ENCODE assay signal across 29 cellular contexts in the genomic region with DNA sequence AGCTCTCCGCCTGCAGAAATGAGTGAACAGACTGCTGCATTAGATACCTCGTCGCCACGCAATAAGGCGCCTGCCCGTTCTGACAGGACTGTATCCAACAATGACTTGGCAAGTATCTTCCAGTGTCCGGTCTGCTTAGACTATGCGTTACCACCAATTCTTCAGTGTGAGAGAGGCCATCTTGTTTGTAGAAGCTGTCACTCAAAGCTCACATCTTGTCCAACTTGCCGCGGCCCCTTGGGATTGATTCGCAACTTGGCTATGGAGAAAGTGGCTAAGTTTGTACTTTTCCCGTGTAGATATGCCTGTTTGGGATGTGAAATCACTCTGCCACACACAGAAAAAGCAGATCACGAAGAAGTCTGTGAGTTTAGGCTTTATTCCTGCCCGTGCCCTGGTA.
"Had no signal": no experiment of that assay in that cellular context is flagged by ENCODE, and none has a peak within 500 bp of the region (broad histone marks: within the 10 kb centered on the region; RNA-seq: fewer than 3 reads in every experiment).

No MANE protein-coding gene starts in this region.

- H3K9me3 Mint-ChIP-seq: dendritic cell treated with granulocyte-macrophage colony-stimulating factor and Interleukin-4, amounts not matched to agents 40 ng/mL and 50 ng/mL, for 4 days; effector memory CD8-positive, alpha-beta T cell had no signal

- ATAC-seq: effector memory CD8-positive, alpha-beta T cell; esophagus mucosa; foreskin keratinocyte; gastrocnemius medialis; gastroesophageal sphincter; heart left ventricle; heart right ventricle had no signal

- H3K4me1 Mint-ChIP-seq: endodermal cell had no signal

- H3K4me1 ChIP-seq: colonic mucosa, esophagus muscularis mucosa, esophagus squamous epithelium, foreskin keratinocyte, gastrocnemius medialis, gastroesophageal sphincter, heart left ventricle, heart right ventricle had no signal

- H3K9me3 ChIP-seq: colonic mucosa, esophagus muscularis mucosa, esophagus squamous epithelium, gastrocnemius medialis, gastroesophageal sphincter had no signal

- H3K4me3 ChIP-seq: colonic mucosa, coronary artery, dorsolateral prefrontal cortex, esophagus muscularis mucosa, esophagus squamous epithelium, gastrocnemius medialis, gastroesophageal sphincter, heart left ventricle, heart right ventricle had no signal

- H3K27me3 Mint-ChIP-seq: effector memory CD8-positive, alpha-beta T cell had no signal

- FAIRE-seq: colon, endometrium, endothelial cell of umbilical vein, frontal cortex had no signal

- H3K4me3 Mint-ChIP-seq: dendritic cell treated with granulocyte-macrophage colony-stimulating factor and Interleukin-4, amounts not matched to agents 40 ng/mL and 50 ng/mL, for 4 days; effector memory CD8-positive, alpha-beta T cell; endodermal cell had no signal

- H3K36me3 ChIP-seq: colonic mucosa, esophagus muscularis mucosa, esophagus squamous epithelium, gastrocnemius medialis, gastroesophageal sphincter, heart left ventricle, heart right ventricle had no signal

- H3K27me3 ChIP-seq: esophagus muscularis mucosa, esophagus squamous epithelium, foreskin keratinocyte, gastrocnemius medialis, gastroesophageal sphincter, heart left ventricle, heart right ventricle had no signal

- H3K27ac ChIP-seq: colonic mucosa, coronary artery, dorsolateral prefrontal cortex, epithelial cell of prostate, esophagus muscularis mucosa, esophagus squamous epithelium, foreskin keratinocyte, gastrocnemius medialis, gastroesophageal sphincter, heart left ventricle, heart right ventricle had no signal

- H3K27ac Mint-ChIP-seq: dendritic cell treated with granulocyte-macrophage colony-stimulating factor and Interleukin-4, amounts not matched to agents 40 ng/mL and 50 ng/mL, for 4 days; effector memory CD8-positive, alpha-beta T cell; endodermal cell had no signal

- DNase-seq: colonic mucosa; cortex of kidney; dermis blood vessel endothelial cell; dorsolateral prefrontal cortex; effector CD4-positive, alpha-beta T cell; effector CD8-positive, alpha-beta T cell; effector memory CD4-positive, alpha-beta T cell; effector memory CD8-positive, alpha-beta T cell; endodermal cell; erythroblast; esophagus squamous epithelium; foreskin fibroblast; foreskin keratinocyte; foreskin melanocyte; gastrocnemius medialis; glutamatergic neuron; head of caudate nucleus; heart left ventricle; heart right ventricle had no signal
